Comparison of ENCODE assay signal across 24 cellular contexts in the genomic region with DNA sequence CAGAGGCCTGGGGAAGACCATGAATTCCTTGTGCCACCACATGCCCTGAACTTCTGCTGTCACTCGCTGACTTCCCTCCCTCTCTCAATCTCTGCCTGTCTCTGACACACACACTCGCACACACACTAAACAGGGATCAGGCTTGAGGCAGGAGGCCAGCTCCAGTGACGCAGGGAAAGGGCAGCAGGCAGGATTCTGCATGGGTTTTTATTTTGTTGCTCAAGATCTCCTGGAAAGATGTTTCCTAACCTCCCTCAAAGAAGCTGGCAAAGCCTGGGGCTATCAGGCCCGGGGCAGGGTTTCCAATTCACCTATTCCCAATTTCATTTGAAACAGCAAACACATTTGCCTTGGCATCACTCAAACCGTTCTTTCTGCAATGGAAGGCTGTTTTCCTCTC. TPM values are rescaled to one million over a fixed set of nuclear protein-coding genes. Genes with fewer than 3 reads are reported as not detected.
DNase-seq lines count a peak whose midpoint lies in the region; ATAC-seq and TF ChIP-seq lines count a peak whose summit lies in the region.
"Had no signal": no experiment of that assay in that cellular context is flagged by ENCODE, and none has a peak within 500 bp of the region (broad histone marks: within the 10 kb centered on the region; RNA-seq: fewer than 3 reads in every experiment).

No MANE protein-coding gene starts in this region.

- no peaks in the 10 kb centered on the region for H3K36me3 ChIP-seq in GM23338 (ENCODE audit: insufficient read depth)
- H3K36me3 ChIP-seq in lung (ENCODE audit: control insufficient read depth in 2 of 2, insufficient read depth in 2 of 2, low read length in 2 of 2) = peaks cover 0 to 12% of the 10 kb centered on the region in 2 donors
- H3K36me3 ChIP-seq: thoracic aorta had no signal

- peaks cover 7% of the 10 kb centered on the region; the same call in 1 of the 2 replicates for H3K27me3 ChIP-seq in GM23338 (ENCODE audit: insufficient read depth)
- no peaks in the 10 kb centered on the region for H3K27me3 ChIP-seq in lung (ENCODE audit: control insufficient read depth, insufficient read depth)

- 85 to 87% methylated on average over 5 of the region's 5 CpGs for WGBS in lung, 2 donors

- no peaks in the 10 kb centered on the region for H3F3A ChIP-seq in GM23338 (replicated peaks; ENCODE audit: low read depth)

- no peaks in the 10 kb centered on the region for H3K4me1 ChIP-seq in GM23338 (ENCODE audit: insufficient read depth)
- H3K4me1 ChIP-seq in lung (ENCODE audit: control insufficient read depth in 2 of 2, insufficient read depth in 2 of 2, low read length in 2 of 2) = no peaks in the 10 kb centered on the region

- H2AFZ ChIP-seq in GM23338 = peak overlapping the region; percentile 94; the same call in 1 of the 2 replicates

- H3K4me3 Mint-ChIP-seq in GM23338 = no peak overlapping the region

- H3K4me2 ChIP-seq in GM23338 = no peak overlapping the region

- H3K27me3 Mint-ChIP-seq in GM23338 (ENCODE audit: insufficient read depth, low read depth, poor library complexity) = peaks cover 13% of the 10 kb centered on the region

- peaks cover 12% of the 10 kb centered on the region; the same call in 1 of the 2 replicates for H3K9me2 ChIP-seq in GM23338 (ENCODE audit: insufficient read depth)

- H3K27ac Mint-ChIP-seq in GM23338 = no peak overlapping the region

- H3K4me1 Mint-ChIP-seq in GM23338 = peaks cover 5% of the 10 kb centered on the region; the same call in 2 of the 3 replicates

- TF ChIP-seq CTCF in GM23338 (conservative IDR thresholded peaks at IDR 0.05; ENCODE audit: low read depth in 2 of 2) (no peak), lung (IDR thresholded peaks at IDR 0.05; ENCODE audit: control extremely low read depth, extremely low read depth) (no peak)

- H3K36me3 Mint-ChIP-seq in GM23338 (ENCODE audit: low read depth) = peaks cover 16% of the 10 kb centered on the region

- no peaks in the 10 kb centered on the region for H3K79me2 ChIP-seq in GM23338 (replicated peaks; ENCODE audit: insufficient read depth)

- ATAC-seq in GM23338 = no peak
- ATAC-seq in lung (ENCODE audit: insufficient read depth, low FRiP score) = peak; percentile 15
- ATAC-seq in GM21528 (IDR thresholded peaks at IDR 0.05; ENCODE audit: low FRiP score, unreplicated experiment) = no peak

- no peak overlapping the region for H3K4me3 ChIP-seq in GM23338
- H3K4me3 ChIP-seq in lung = no peak overlapping the region
- H3K4me3 ChIP-seq: thoracic aorta had no signal

- peaks cover 33% of the 10 kb centered on the region for H3K9me3 Mint-ChIP-seq in GM23338
- H3K9me3 Mint-ChIP-seq: CD8-positive, alpha-beta memory T cell had no signal

- DNase-seq in AG08395 (ENCODE audit: low spot score) (peak; percentile 35), GM23338 (ENCODE audit: low spot score) (no peak), dedifferentiated amniotic fluid mesenchymal stem cell (ENCODE audit: extremely low spot score) (peak; percentile 50), lung (ENCODE audit: low spot score) (no peak), nucleus accumbens (lab: John Stamatoyannopoulos, UW) (no peak), RPMI8226 (no peak), DMS 273 treated with DMSO at 0.1 percent for 48 hours (lab: John Stamatoyannopoulos, UW) (no peak)
- DNase-seq: activated CD4-positive, CD25-positive, alpha-beta regulatory T cell treated with anti-CD3 and anti-CD28 coated beads, Interleukin-2, amount 50 U/mL, for 72 hours; activated CD8-positive, alpha-beta memory T cell treated with anti-CD3 and anti-CD28 coated beads for 24 hours; activated naive CD4-positive, alpha-beta T cell treated with anti-CD3 and anti-CD28 coated beads, Interleukin-2, amount 50 U/mL, for 16 hours; activated T-cell treated with anti-CD3 and anti-CD28 coated beads, Interleukin-2, amount 50 U/mL, for 48 hours; CD8-positive, alpha-beta memory T cell; foreskin melanocyte; islet precursor cell; Kasumi-1; NCI-H1105; NCI-H2107; NCI-H510A; retina; stimulated activated CD4-positive, alpha-beta T cell treated with anti-CD3 and anti-CD28 coated beads, Interleukin-15, amount 100 ng/mL, for 24 hours had no signal

- H4K20me1 ChIP-seq in GM23338 (replicated peaks; ENCODE audit: insufficient read depth) = no peaks in the 10 kb centered on the region

- H3K9me3 ChIP-seq in lung (ENCODE audit: control insufficient read depth in 2 of 2, insufficient read depth in 1 of 2, low read length in 1 of 2) = peaks cover 0 to 3% of the 10 kb centered on the region in 2 donors
- H3K9me3 ChIP-seq: neutrophil, thoracic aorta had no signal

- no peak overlapping the region for H3K27ac ChIP-seq in GM23338 (ENCODE audit: low read depth)
- no peak overlapping the region for H3K27ac ChIP-seq in lung (ENCODE audit: low read depth in 1 of 2, low read length in 1 of 2)
- H3K27ac ChIP-seq: neutrophil, thoracic aorta had no signal

TF ChIP-seq in GM23338, 12 proteins besides CTCF, POLR2A, EP300 and RAD21 (continues in another document):
- TF ChIP-seq, protein P1, sequence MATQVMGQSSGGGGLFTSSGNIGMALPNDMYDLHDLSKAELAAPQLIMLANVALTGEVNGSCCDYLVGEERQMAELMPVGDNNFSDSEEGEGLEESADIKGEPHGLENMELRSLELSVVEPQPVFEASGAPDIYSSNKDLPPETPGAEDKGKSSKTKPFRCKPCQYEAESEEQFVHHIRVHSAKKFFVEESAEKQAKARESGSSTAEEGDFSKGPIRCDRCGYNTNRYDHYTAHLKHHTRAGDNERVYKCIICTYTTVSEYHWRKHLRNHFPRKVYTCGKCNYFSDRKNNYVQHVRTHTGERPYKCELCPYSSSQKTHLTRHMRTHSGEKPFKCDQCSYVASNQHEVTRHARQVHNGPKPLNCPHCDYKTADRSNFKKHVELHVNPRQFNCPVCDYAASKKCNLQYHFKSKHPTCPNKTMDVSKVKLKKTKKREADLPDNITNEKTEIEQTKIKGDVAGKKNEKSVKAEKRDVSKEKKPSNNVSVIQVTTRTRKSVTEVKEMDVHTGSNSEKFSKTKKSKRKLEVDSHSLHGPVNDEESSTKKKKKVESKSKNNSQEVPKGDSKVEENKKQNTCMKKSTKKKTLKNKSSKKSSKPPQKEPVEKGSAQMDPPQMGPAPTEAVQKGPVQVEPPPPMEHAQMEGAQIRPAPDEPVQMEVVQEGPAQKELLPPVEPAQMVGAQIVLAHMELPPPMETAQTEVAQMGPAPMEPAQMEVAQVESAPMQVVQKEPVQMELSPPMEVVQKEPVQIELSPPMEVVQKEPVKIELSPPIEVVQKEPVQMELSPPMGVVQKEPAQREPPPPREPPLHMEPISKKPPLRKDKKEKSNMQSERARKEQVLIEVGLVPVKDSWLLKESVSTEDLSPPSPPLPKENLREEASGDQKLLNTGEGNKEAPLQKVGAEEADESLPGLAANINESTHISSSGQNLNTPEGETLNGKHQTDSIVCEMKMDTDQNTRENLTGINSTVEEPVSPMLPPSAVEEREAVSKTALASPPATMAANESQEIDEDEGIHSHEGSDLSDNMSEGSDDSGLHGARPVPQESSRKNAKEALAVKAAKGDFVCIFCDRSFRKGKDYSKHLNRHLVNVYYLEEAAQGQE (IDR thresholded peaks at IDR 0.05; ENCODE audit: unreplicated experiment) = no peak
- TF ChIP-seq STAT1 (IDR thresholded peaks at IDR 0.05; ENCODE audit: unreplicated experiment) = no peak
- no peak for TF ChIP-seq ZNF331 (CRISPR knock-in tag; IDR thresholded peaks at IDR 0.05; ENCODE audit: low read depth)
- no peak for TF ChIP-seq JUNB (IDR thresholded peaks at IDR 0.05; ENCODE audit: unreplicated experiment)
- TF ChIP-seq ZNF114 (CRISPR knock-in tag; IDR thresholded peaks at IDR 0.05) = no peak
- TF ChIP-seq, protein P2, sequence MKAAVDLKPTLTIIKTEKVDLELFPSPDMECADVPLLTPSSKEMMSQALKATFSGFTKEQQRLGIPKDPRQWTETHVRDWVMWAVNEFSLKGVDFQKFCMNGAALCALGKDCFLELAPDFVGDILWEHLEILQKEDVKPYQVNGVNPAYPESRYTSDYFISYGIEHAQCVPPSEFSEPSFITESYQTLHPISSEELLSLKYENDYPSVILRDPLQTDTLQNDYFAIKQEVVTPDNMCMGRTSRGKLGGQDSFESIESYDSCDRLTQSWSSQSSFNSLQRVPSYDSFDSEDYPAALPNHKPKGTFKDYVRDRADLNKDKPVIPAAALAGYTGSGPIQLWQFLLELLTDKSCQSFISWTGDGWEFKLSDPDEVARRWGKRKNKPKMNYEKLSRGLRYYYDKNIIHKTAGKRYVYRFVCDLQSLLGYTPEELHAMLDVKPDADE (IDR thresholded peaks at IDR 0.05) = no peak
- TF ChIP-seq NANOG (IDR thresholded peaks at IDR 0.05; ENCODE audit: borderline replicate concordance) = no peak
- TF ChIP-seq POLR2AphosphoS5 (IDR thresholded peaks at IDR 0.05; ENCODE audit: low read depth) = no peak
- TF ChIP-seq CREB1 (CRISPR knock-in tag; IDR thresholded peaks at IDR 0.05; ENCODE audit: low read depth) = no peak
- TF ChIP-seq EZH2phosphoT487 (IDR thresholded peaks at IDR 0.05; ENCODE audit: unreplicated experiment) = no peak

RNA-seq across cellular contexts. Expression of a gene that starts 27.7 kb away (rescaled TPM):
- total RNA-seq in GM23338 (2014; rRNA removed; shearing (Covaris generic)) = 58.8 and 72.0 TPM in 2 replicates
- polyA plus RNA-seq in GM23338 (2016; fragmentation: Nextera tagmentation; extraction: Ambion mirVana) = 7.4 and 7.5 TPM in 2 replicates
- total RNA-seq in lung = 10 to 100 TPM; 52.1 to 59.8 TPM
- polyA plus RNA-seq in lung = 10 to 100 TPM; 19.8 to 34.8 TPM

RNA-seq across cellular contexts. Expression of a gene that starts 31.6 kb away (rescaled TPM):
- total RNA-seq in GM23338 (2014; rRNA removed; shearing (Covaris generic)) = 27.9 and 46.9 TPM in 2 replicates
- polyA plus RNA-seq in GM23338 (2016; fragmentation: Nextera tagmentation; extraction: Ambion mirVana) (5.0 and 5.8 TPM in 2 replicates), lung (10 to 100 TPM; 30.8 to 36.3 TPM)
- total RNA-seq in lung = 10 to 100 TPM; 37.8 to 74.2 TPM

RNA-seq across cellular contexts. Expression of a gene that starts 33.1 kb away (rescaled TPM):
- 3.0 TPM in 1 of 2 replicates, not detected in the other for total RNA-seq in GM23338 (2014; rRNA removed; shearing (Covaris generic))
- 0.73 and 1.2 TPM in 2 replicates for polyA plus RNA-seq in GM23338 (2016; fragmentation: Nextera tagmentation; extraction: Ambion mirVana)
- 1 to 10 TPM; 1.9 to 2.7 TPM for total RNA-seq in lung
- 1 to 10 TPM; 2.0 to 3.3 TPM for polyA plus RNA-seq in lung
- total RNA-seq: mammary epithelial cell had no signal
- polyA plus RNA-seq: CD8-positive, alpha-beta memory T cell; mammary epithelial cell had no signal

RNA-seq across cellular contexts. Expression of a gene that starts 52.8 kb away (rescaled TPM):
- total RNA-seq in GM23338 (2014; rRNA removed; shearing (Covaris generic)) = 8.8 and 10.0 TPM in 2 replicates
- polyA plus RNA-seq in GM23338 (2016; fragmentation: Nextera tagmentation; extraction: Ambion mirVana) (7.3 and 9.1 TPM in 2 replicates), lung (10 to 100 TPM; 60.5 to 65.4 TPM)
- total RNA-seq in lung = 100 to 1,000 TPM; 108 to 116 TPM

Comparison
In these comparisons a context has a peak if more than half of its experiments do, and no peak if none do; other contexts are left out.
1. DNase-seq: peak in AG08395 (single experiment) and dedifferentiated amniotic fluid mesenchymal stem cell (single experiment); none in GM23338 (single experiment), lung (single experiment), nucleus accumbens (0 of 56), RPMI8226 (single experiment) and DMS 273 treated with DMSO at 0.1 percent for 48 hours (single experiment).